ENCODE assay signal across 8 cellular contexts in genomic region chr3:128993461-128994172, GRCh38. TPM values are rescaled to one million over a fixed set of nuclear protein-coding genes. Genes with fewer than 3 reads are reported as not detected.
A peak's percentile ranks its signal among the peaks of the same experiment; 100 is the strongest.
DNase-seq lines count a peak whose midpoint lies in the region; ATAC-seq and TF ChIP-seq lines count a peak whose summit lies in the region.

CFAP92 (minus strand) TSS chr3:128994076; CDS start chr3:128993304, 772 bp downstream.

- peak within 1 kb of the TSS in 1 of 2 donors; percentile 51 for H3K9ac ChIP-seq in stomach smooth muscle (ENCODE audit: low read length in 2 of 2)

- H3K9me3 ChIP-seq in stomach smooth muscle (ENCODE audit: control insufficient read depth in 2 of 2, low read length in 2 of 2), result no peaks in the 10 kb centered on the region

- no peak for TF ChIP-seq RAD21 in Ishikawa (IDR thresholded peaks at IDR 0.05; ENCODE audit: low read depth)

- H3K4me1 ChIP-seq in stomach smooth muscle (ENCODE audit: control insufficient read depth, insufficient read depth, low read length), result peaks cover 16% of the 10 kb centered on the region

- H3K36me3 ChIP-seq in stomach smooth muscle (ENCODE audit: control insufficient read depth in 2 of 2, insufficient read depth in 2 of 2, low read length in 2 of 2), result no peaks in the 10 kb centered on the region

- peak within 1 kb of the TSS; percentile 50 to 74 for H3K4me3 ChIP-seq in stomach smooth muscle (ENCODE audit: low read length in 2 of 2)

- H3K27ac ChIP-seq in stomach smooth muscle (ENCODE audit: low read length), result no peak within 1 kb of the TSS

- peaks cover 0 to 3% of the 10 kb centered on the region in 2 donors for H3K27me3 ChIP-seq in stomach smooth muscle (ENCODE audit: control insufficient read depth in 1 of 2, insufficient read depth in 2 of 2, low read length in 2 of 2)

- ATAC-seq in GM21381 (IDR thresholded peaks at IDR 0.05; ENCODE audit: unreplicated experiment), result peak; percentile 83

- TF ChIP-seq EP300 in Ishikawa (IDR thresholded peaks at IDR 0.05; ENCODE audit: borderline replicate concordance), result no peak

- peak; percentile 88 for DNase-seq in CD1c-positive myeloid dendritic cell (ENCODE audit: extremely low spot score)
- peak; percentile 70 for DNase-seq in RPMI7951 (ENCODE audit: low read depth)
- peak; percentile 88 for DNase-seq in activated gamma-delta T cell treated with Interleukin-2 at 50 U/mL for 16 hours
- peak; percentile 91 for DNase-seq in germinal center (ENCODE audit: low spot score)
- peak; percentile 5 for DNase-seq in non-pigmented ciliary epithelial cell (ENCODE audit: low read depth)

TF ChIP-seq in Ishikawa, 13 proteins besides CTCF, POLR2A, EP300 and RAD21:
- TF ChIP-seq TCF12 (IDR thresholded peaks at IDR 0.05; ENCODE audit: low read depth), result peak; percentile 26; the same call in 1 of the 2 replicates
- peak; percentile 76 for TF ChIP-seq MAX (IDR thresholded peaks at IDR 0.05)
- no peak for TF ChIP-seq ZBTB7A (IDR thresholded peaks at IDR 0.05; ENCODE audit: low read depth)
- no peak for TF ChIP-seq CEBPB (IDR thresholded peaks at IDR 0.05)
- TF ChIP-seq TEAD4 (IDR thresholded peaks at IDR 0.05), result no peak
- TF ChIP-seq TAF1 (IDR thresholded peaks at IDR 0.05; ENCODE audit: low read depth), result peak; percentile 38; the same call in 1 of the 2 replicates

RNA-seq across cellular contexts. Expression of gene CFAP92, which starts in this region (rescaled TPM):
- total RNA-seq in RPMI7951 (2014; rRNA removed; shearing (Covaris generic)), result 0.36 TPM in 1 of 2 replicates, not detected in the other

Comparison
In these comparisons a context has a peak if more than half of its experiments do, and no peak if none do; other contexts are left out.
1. Peak in DNase-seq in RPMI7951; RNA of the gene not detected or under 1 TPM.
2. DNase-seq: peak in every context shown above with its lines; median percentile 91 in germinal center; 88 in CD1c-positive myeloid dendritic cell; 88 in activated gamma-delta T cell treated with Interleukin-2 at 50 U/mL for 16 hours; 70 in RPMI7951; 5 in non-pigmented ciliary epithelial cell.